11 cellular contexts compared by ENCODE assay signal in the genomic region with DNA sequence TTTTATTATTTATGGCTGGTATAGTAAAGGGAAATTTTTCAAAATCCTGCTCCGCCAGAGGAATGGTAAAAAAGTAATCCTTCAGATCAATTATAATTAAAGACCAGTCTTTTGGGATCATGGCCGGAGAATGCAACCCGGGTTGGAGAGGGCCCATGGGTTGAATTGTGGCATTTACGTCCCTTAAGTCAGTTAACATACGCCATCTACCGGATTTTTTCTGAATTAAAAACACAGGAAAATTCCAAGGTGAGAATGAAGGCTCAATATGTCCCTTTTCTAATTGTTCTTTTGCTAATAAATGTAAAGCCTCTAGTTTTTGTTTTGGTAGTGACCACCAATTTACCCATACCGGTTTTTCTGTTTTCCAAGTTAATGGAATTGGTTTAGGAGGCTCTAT.
DNase-seq lines count a peak whose midpoint lies in the region; ATAC-seq and TF ChIP-seq lines count a peak whose summit lies in the region.
"Had no signal": no experiment of that assay in that cellular context is flagged by ENCODE, and none has a peak within 500 bp of the region (broad histone marks: within the 10 kb centered on the region; RNA-seq: fewer than 3 reads in every experiment).

No MANE protein-coding gene starts in this region.

- 24 to 31% (median 27%) methylated on average over 7 of the region's 7 CpGs for WGBS in heart left ventricle, 4 donors
- 25% methylated on average over 7 of the region's 7 CpGs for WGBS in right cardiac atrium

- H3K4me1 ChIP-seq in heart left ventricle (no peaks in the 10 kb centered on the region), right cardiac atrium (ENCODE audit: control insufficient read depth, insufficient read depth, low read length) (no peaks in the 10 kb centered on the region), upper lobe of right lung (no peaks in the 10 kb centered on the region)
- H3K4me1 ChIP-seq: gastroesophageal sphincter had no signal

- DNase-seq in heart left ventricle (no peak), right cardiac atrium (no peak), NCI-H1048 (lab: John Stamatoyannopoulos, UW) (peak; percentile 9), WERI-Rb-1 (no peak), upper lobe of right lung (no peak), hypothalamus (lab: John Stamatoyannopoulos, UW) (no peak), HuH-7.5 (ENCODE audit: low spot score) (no peak)
- DNase-seq: activated CD4-positive, CD25-positive, alpha-beta regulatory T cell; anterior cingulate cortex had no signal

- H3K9me3 ChIP-seq in heart left ventricle = peaks cover 0 to 14% (median 0%) of the 10 kb centered on the region in 12 donors
- no peaks in the 10 kb centered on the region for H3K9me3 ChIP-seq in right cardiac atrium (ENCODE audit: control insufficient read depth, low read length)
- H3K9me3 ChIP-seq in WERI-Rb-1 (ENCODE audit: severe bottlenecking) = no peaks in the 10 kb centered on the region
- no peaks in the 10 kb centered on the region for H3K9me3 ChIP-seq in upper lobe of right lung

- ATAC-seq in heart left ventricle (no peak), right cardiac atrium (no peak), upper lobe of right lung (no peak), HG03457 (IDR thresholded peaks at IDR 0.05; ENCODE audit: unreplicated experiment) (no peak)
- ATAC-seq: gastroesophageal sphincter had no signal

- no peak for TF ChIP-seq POLR2A in heart left ventricle (IDR thresholded peaks at IDR 0.05)

- TF ChIP-seq CTCF in heart left ventricle (IDR thresholded peaks at IDR 0.05) (peak in 9 of 12 donors; percentile 11 to 53 (median 37)), WERI-Rb-1 (IDR thresholded peaks at IDR 0.05; ENCODE audit: low read depth, low read length) (0 out of 2 replicates have a peak, but pooled peaks have one; percentile 3), upper lobe of right lung (IDR thresholded peaks at IDR 0.05) (peak; percentile 8)

- intact Hi-C loops in heart left ventricle (cut with DNase I) (loop anchor here (2.0 to 10.0 kb wide), 5 partner anchors 500 to 590 kb away; no protein-coding TSS in a partner anchor), right cardiac atrium (cut with DNase I) (no loop called here), upper lobe of right lung (cut with DNase I) (no loop called here)

- no peak overlapping the region for H3K4me3 ChIP-seq in heart left ventricle
- H3K4me3 ChIP-seq in right cardiac atrium (ENCODE audit: low read length) = no peak overlapping the region
- no peak overlapping the region for H3K4me3 ChIP-seq in WERI-Rb-1 (ENCODE audit: low read depth, low read length)
- no peak overlapping the region for H3K4me3 ChIP-seq in upper lobe of right lung
- H3K4me3 ChIP-seq: gastroesophageal sphincter had no signal

- H3K27me3 ChIP-seq in heart left ventricle = no peaks in the 10 kb centered on the region
- H3K27me3 ChIP-seq in right cardiac atrium (ENCODE audit: control insufficient read depth, insufficient read depth) = no peaks in the 10 kb centered on the region
- peaks cover 29% of the 10 kb centered on the region for H3K27me3 ChIP-seq in WERI-Rb-1 (ENCODE audit: insufficient read depth, low read depth, severe bottlenecking)
- no peaks in the 10 kb centered on the region for H3K27me3 ChIP-seq in upper lobe of right lung
- H3K27me3 ChIP-seq: gastroesophageal sphincter had no signal

- H3K27ac ChIP-seq in heart left ventricle = no peak overlapping the region
- H3K27ac ChIP-seq in right cardiac atrium (ENCODE audit: low read length) = no peak overlapping the region
- H3K27ac ChIP-seq in WERI-Rb-1 = no peak overlapping the region
- no peak overlapping the region for H3K27ac ChIP-seq in upper lobe of right lung
- H3K27ac ChIP-seq: gastroesophageal sphincter had no signal

- H3K36me3 ChIP-seq in heart left ventricle = no peaks in the 10 kb centered on the region
- no peaks in the 10 kb centered on the region for H3K36me3 ChIP-seq in WERI-Rb-1
- no peaks in the 10 kb centered on the region for H3K36me3 ChIP-seq in upper lobe of right lung
- H3K36me3 ChIP-seq: gastroesophageal sphincter had no signal

Comparison
In these comparisons a context has a peak if more than half of its experiments do, and no peak if none do; other contexts are left out.
1. intact Hi-C loops: an anchor here in heart left ventricle (2.0 to 10.0 kb wide); none called in right cardiac atrium and upper lobe of right lung.